8 cellular contexts compared by ENCODE assay signal in genomic region chr4:110621328-110621812, GRCh38. TPM values are rescaled to one million over a fixed set of nuclear protein-coding genes. Genes with fewer than 3 reads are reported as not detected.
A peak's percentile ranks its signal among the peaks of the same experiment; 100 is the strongest.
DNase-seq lines count a peak whose midpoint lies in the region; ATAC-seq, FAIRE-seq and TF ChIP-seq lines count a peak whose summit lies in the region.
"Had no signal": no experiment of that assay in that cellular context is flagged by ENCODE, and none has a peak within 500 bp of the region (broad histone marks: within the 10 kb centered on the region; RNA-seq: fewer than 3 reads in every experiment).

No MANE protein-coding gene starts in this region.

- TF ChIP-seq CTCF in esophagus squamous epithelium (IDR thresholded peaks at IDR 0.05): no peak
- no peak for TF ChIP-seq CTCF in prostate gland (IDR thresholded peaks at IDR 0.05)
- no peak for TF ChIP-seq CTCF in HepG2 (CRISPR knock-in tag; IDR thresholded peaks at IDR 0.05)

- peaks cover 0 to 6% (median 3%) of the 10 kb centered on the region in 3 donors for H3K4me1 Mint-ChIP-seq in IgD-negative memory B cell

- peaks cover 0 to 14% (median 0%) of the 10 kb centered on the region in 3 donors for H3K9me3 ChIP-seq in esophagus squamous epithelium
- no peaks in the 10 kb centered on the region for H3K9me3 ChIP-seq in prostate gland
- H3K9me3 ChIP-seq in HepG2 (ENCODE audit: low read length): no peaks in the 10 kb centered on the region
- H3K9me3 ChIP-seq: left lung had no signal

- POLR2A ChIA-PET in HepG2 (lab: Yijun Ruan, JAX): no interaction called here

- TF ChIP-seq POLR2A in esophagus squamous epithelium (IDR thresholded peaks at IDR 0.05): no peak
- TF ChIP-seq POLR2A in prostate gland (IDR thresholded peaks at IDR 0.05): no peak
- no peak for TF ChIP-seq POLR2A in HepG2 (IDR thresholded peaks at IDR 0.05; ENCODE audit: insufficient read depth in 1 of 2, low read depth in 2 of 2, low read length in 2 of 2)

- H3K27ac Mint-ChIP-seq in IgD-negative memory B cell: peak overlapping the region in 2 of 3 donors; percentile 76 to 89

- H3K4me3 ChIP-seq in esophagus squamous epithelium: peak overlapping the region; percentile 41 to 78 (median 53)
- peak overlapping the region; percentile 10 to 35 for H3K4me3 ChIP-seq in prostate gland
- H3K4me3 ChIP-seq in HepG2 (replicated peaks in 1 of 3; ENCODE audit: insufficient read depth in 1 of 3, low read depth in 2 of 3, low read length in 3 of 3): no peak overlapping the region

- H3K27me3 Mint-ChIP-seq in IgD-negative memory B cell: peaks cover 84% of the 10 kb centered on the region

- intact Hi-C loops in esophagus squamous epithelium (cut with DNase I): no loop called here
- intact Hi-C loops in prostate gland (cut with DNase I): loop anchor here (5.0 to 10.0 kb wide), 2 partner anchors 1313 to 1611 kb away; partner anchors contain the start of gene AP1AR
- intact Hi-C loops in HepG2 (cut with micrococcal nuclease; ENCODE audit: unreplicated experiment): no loop called here

- no peak for TF ChIP-seq RAD21 in HepG2 (CRISPR knock-in tag; IDR thresholded peaks at IDR 0.05)

- H3K9ac ChIP-seq in HepG2 (ENCODE audit: insufficient read depth, low read depth, low read length): no peak overlapping the region

- peaks cover 4 to 62% (median 12%) of the 10 kb centered on the region in 3 donors for H3K4me1 ChIP-seq in esophagus squamous epithelium
- peaks cover 3% of the 10 kb centered on the region for H3K4me1 ChIP-seq in prostate gland (replicated peaks)
- H3K4me1 ChIP-seq in HepG2 (ENCODE audit: insufficient read depth, low read length): 0 out of 2 replicates have a peak, but pooled peaks cover 2% of the 10 kb centered on the region

- no peaks in the 10 kb centered on the region for H3K79me2 ChIP-seq in HepG2 (ENCODE audit: insufficient read depth, low read length)

- FAIRE-seq in HepG2 (lab: Jason Lieb, UNC): no peak

- H3K36me3 Mint-ChIP-seq in IgD-negative memory B cell: peaks cover 2% of the 10 kb centered on the region

- H3K4me3 Mint-ChIP-seq in IgD-negative memory B cell: peak overlapping the region in 3 of 4 donors; percentile 57 to 65 (median 63)

- WGBS in esophagus squamous epithelium, 2 donors: 19% methylated on average over 10 to 30 of the region's 40 CpGs
- 9% methylated on average over 40 of the region's 40 CpGs for WGBS in prostate gland
- WGBS in HepG2 (ENCODE audit: low lambda C conversion rate): 69% methylated on average over 40 of the region's 40 CpGs

- peak; percentile 5 for ATAC-seq in GM18909 (IDR thresholded peaks at IDR 0.05; ENCODE audit: poor library complexity, unreplicated experiment)
- no peak for ATAC-seq in GM21717 (IDR thresholded peaks at IDR 0.05; ENCODE audit: unreplicated experiment)
- no peak for ATAC-seq in HepG2
- ATAC-seq: left lung had no signal

- in situ Hi-C loops in HepG2 (cut with HindIII; ENCODE audit: extremely low pct_ligation_motif_present, low pct_unique_long_range_greater_than_20kb): no loop called here

- no peak overlapping the region for H2AFZ ChIP-seq in HepG2 (ENCODE audit: low read length)

- no TSS peak for BruUV-seq in HepG2 (replicated peaks; lab: Mats Ljungman, UMichigan)

- H3K36me3 ChIP-seq in esophagus squamous epithelium: no peaks in the 10 kb centered on the region
- H3K36me3 ChIP-seq in prostate gland: no peaks in the 10 kb centered on the region
- no peaks in the 10 kb centered on the region for H3K36me3 ChIP-seq in HepG2 (replicated peaks in 1 of 2; ENCODE audit: control insufficient read depth in 1 of 2, insufficient read depth in 2 of 2, low read length in 2 of 2)
- H3K36me3 ChIP-seq: left lung had no signal

- DNase-seq in esophagus squamous epithelium (lab: John Stamatoyannopoulos, UW): no peak
- DNase-seq in prostate gland (ENCODE audit: low spot score): no peak
- no peak for DNase-seq in COR-L47 (lab: John Stamatoyannopoulos, UW)
- no peak for DNase-seq in HepG2 (ENCODE audit: low spot score)

- peaks cover 3 to 14% (median 8%) of the 10 kb centered on the region in 3 donors for H3K9me3 Mint-ChIP-seq in IgD-negative memory B cell

- no peak overlapping the region for H3K4me2 ChIP-seq in HepG2 (ENCODE audit: low read depth, low read length)

- CTCF ChIA-PET in HepG2 (lab: Yijun Ruan, JAX; ENCODE audit: low intra/inter-chr PET ratio, low total read pairs): no interaction called here

- H3K27me3 ChIP-seq in esophagus squamous epithelium (peaks cover 3 to 100% (median 32%) of the 10 kb centered on the region in 4 donors), prostate gland (replicated peaks; ENCODE audit: insufficient read depth) (peaks cover 51% of the 10 kb centered on the region), HepG2 (ENCODE audit: control insufficient read depth in 1 of 2, insufficient read depth in 2 of 2, low read length in 2 of 2) (peaks cover 0 to 59% of the 10 kb centered on the region in 2 experiments)

- no peaks in the 10 kb centered on the region for H4K20me1 ChIP-seq in HepG2 (ENCODE audit: insufficient read depth, low read length)

- H3K27ac ChIP-seq in esophagus squamous epithelium: peak overlapping the region; percentile 5 to 74 (median 50)
- peak overlapping the region in 1 of 2 donors; percentile 33 for H3K27ac ChIP-seq in prostate gland
- no peak overlapping the region for H3K27ac ChIP-seq in HepG2 (ENCODE audit: extremely low read length, insufficient read depth, low read length)
- H3K27ac ChIP-seq: left lung had no signal

- TF ChIP-seq EP300 in HepG2 (IDR thresholded peaks at IDR 0.05; ENCODE audit: low read depth in 2 of 2, low read length in 2 of 2): no peak
- TF ChIP-seq EP300 in HepG2 (CRISPR knock-in tag; IDR thresholded peaks at IDR 0.05; ENCODE audit: borderline replicate concordance): no peak

TF ChIP-seq in HepG2, 621 proteins besides CTCF, POLR2A, EP300 and RAD21 (continues in another document):
- TF ChIP-seq ZNF326 (CRISPR knock-in tag; IDR thresholded peaks at IDR 0.05; ENCODE audit: borderline replicate concordance): no peak
- no peak for TF ChIP-seq ZBTB10 (CRISPR knock-in tag; IDR thresholded peaks at IDR 0.05; ENCODE audit: borderline replicate concordance)
- no peak for TF ChIP-seq GTF3A (CRISPR knock-in tag; conservative IDR thresholded peaks at IDR 0.05)
- no peak for TF ChIP-seq HMG20B (CRISPR knock-in tag; conservative IDR thresholded peaks at IDR 0.05)
- no peak for TF ChIP-seq ZNF451 (CRISPR knock-in tag; IDR thresholded peaks at IDR 0.05)
- TF ChIP-seq ZBTB7B (CRISPR knock-in tag; IDR thresholded peaks at IDR 0.05): no peak

RNA-seq across cellular contexts. Expression of gene PITX2, which starts 1.5 kb away (rescaled TPM):
- polyA plus RNA-seq in IgD-negative memory B cell (not detected), HepG2 (2011; rRNA removed) (not detected in 2 replicates)
- total RNA-seq in esophagus squamous epithelium (1 to 10 TPM in 2 of 4 donors, under 1 TPM in 1, not detected in 1; 0.66 to 4.8 (median 1.5) TPM), prostate gland (1 to 10 TPM; 2.0 to 2.3 TPM), HepG2 (2016; rRNA removed; fragmentation: Illumina TruSeq; extraction: Trizol) (not detected in 2 replicates)
- total RNA-seq in HepG2 (2016; cell fraction: cytosol; rRNA removed; fragmentation: Illumina TruSeq; extraction: Trizol; ENCODE audit: low read depth): not detected in 2 replicates
- total RNA-seq in HepG2 (2016; cell fraction: insoluble cytoplasmic fraction; rRNA removed; fragmentation: Illumina TruSeq; extraction: Trizol): not detected in 2 replicates
- total RNA-seq in HepG2 (2016; cell fraction: membrane; rRNA removed; fragmentation: Illumina TruSeq; extraction: Trizol): not detected in 2 replicates
- not detected in 2 replicates for total RNA-seq in HepG2 (2016; cell fraction: nucleus; rRNA removed; fragmentation: Illumina TruSeq; extraction: Trizol)
- polyA plus RNA-seq in HepG2 (2011; cell fraction: cytosol; rRNA removed): not detected in 2 replicates
- not detected in 2 replicates for polyA plus RNA-seq in HepG2 (2011; cell fraction: nucleus; rRNA removed)
- not detected in 2 replicates for polyA plus RNA-seq in HepG2 (2012)
- not detected in 2 replicates for polyA plus RNA-seq in HepG2 (2016; cell fraction: cytosol; fragmentation: Illumina TruSeq; extraction: Trizol; ENCODE audit: low read depth)
- polyA plus RNA-seq in HepG2 (2016; cell fraction: insoluble cytoplasmic fraction; fragmentation: Illumina TruSeq; extraction: Trizol; ENCODE audit: low read depth): not detected in 2 replicates
- polyA plus RNA-seq in HepG2 (2016; cell fraction: membrane; fragmentation: Illumina TruSeq; extraction: Trizol; ENCODE audit: low read depth): not detected in 2 replicates
- polyA plus RNA-seq in HepG2 (2016; cell fraction: nucleus; fragmentation: Illumina TruSeq; extraction: Trizol; ENCODE audit: insufficient read depth, low read depth): not detected in 2 replicates
- polyA minus RNA-seq in HepG2 (2011; rRNA and poly(A)+ RNA removed; ENCODE audit: low replicate concordance): 7.3 TPM in 1 of 2 replicates, not detected in the other
- polyA minus RNA-seq in HepG2 (2011; cell fraction: cytosol; rRNA and poly(A)+ RNA removed): not detected in 2 replicates
- not detected in 2 replicates for polyA minus RNA-seq in HepG2 (2011; cell fraction: nucleus; rRNA and poly(A)+ RNA removed)
- total RNA-seq: left lung had no signal

Comparison
In these comparisons a context has a peak if more than half of its experiments do, and no peak if none do; other contexts are left out.
1. H3K4me3 ChIP-seq: peak in esophagus squamous epithelium (4 of 4) and prostate gland (2 of 2); none in HepG2 (0 of 3).